ENCODE assay signal across 1 cellular context in genomic region chr19:49876422-49877019, GRCh38.
TF ChIP-seq lines count a peak whose summit lies in the region.

No MANE protein-coding gene starts in this region.

TF ChIP-seq in HepG2, 621 proteins besides CTCF, POLR2A, EP300 and RAD21 (continued from another document and continues in another):
- TF ChIP-seq REXO4 (CRISPR knock-in tag; IDR thresholded peaks at IDR 0.05; ENCODE audit: borderline replicate concordance) (no peak), MED8 (CRISPR knock-in tag; IDR thresholded peaks at IDR 0.05; ENCODE audit: insufficient replicate concordance) (no peak), NR2F6 (IDR thresholded peaks at IDR 0.05) (no peak), NR2F6 (CRISPR knock-in tag; IDR thresholded peaks at IDR 0.05) (peak; percentile 27; the same call in 1 of the 2 replicates), ZFAT (CRISPR knock-in tag; conservative IDR thresholded peaks at IDR 0.05) (no peak), ZNF776 (CRISPR knock-in tag; IDR thresholded peaks at IDR 0.05) (peak; percentile 50; the same call in 1 of the 2 replicates), RARA (CRISPR knock-in tag; IDR thresholded peaks at IDR 0.05) (peak; percentile 23; the same call in 1 of the 2 replicates), ZNF768 (CRISPR knock-in tag; IDR thresholded peaks at IDR 0.05) (no peak; the same call in 1 of the 2 replicates), ZNF441 (CRISPR knock-in tag; IDR thresholded peaks at IDR 0.05; ENCODE audit: borderline replicate concordance) (no peak; the same call in 1 of the 2 replicates), ZNF879 (CRISPR knock-in tag; IDR thresholded peaks at IDR 0.05) (no peak), HMGXB3 (CRISPR knock-in tag; IDR thresholded peaks at IDR 0.05; ENCODE audit: borderline replicate concordance) (no peak), DZIP1 (CRISPR knock-in tag; IDR thresholded peaks at IDR 0.05) (no peak), POLR2G (IDR thresholded peaks at IDR 0.05; ENCODE audit: low read depth, low read length) (0 out of 2 replicates have a peak, but pooled peaks have one; percentile 2), WIZ (CRISPR knock-in tag; IDR thresholded peaks at IDR 0.05) (no peak), ZZZ3 (CRISPR knock-in tag; IDR thresholded peaks at IDR 0.05; ENCODE audit: borderline replicate concordance) (0 out of 2 replicates have a peak, but pooled peaks have one; percentile 40), NRL (CRISPR knock-in tag; IDR thresholded peaks at IDR 0.05; ENCODE audit: borderline replicate concordance) (0 out of 2 replicates have a peak, but pooled peaks have one; percentile 43), KDM4B (CRISPR knock-in tag; IDR thresholded peaks at IDR 0.05) (no peak; the same call in 1 of the 2 replicates), TAF15 (IDR thresholded peaks at IDR 0.05; ENCODE audit: low read depth, low read length, poor library complexity, severe bottlenecking) (peak; percentile 66), PHF8 (CRISPR knock-in tag; IDR thresholded peaks at IDR 0.05) (0 out of 2 replicates have a peak, but pooled peaks have one; percentile 1), KLF11 (CRISPR knock-in tag; IDR thresholded peaks at IDR 0.05) (peak; percentile 56; the same call in 1 of the 2 replicates), FOXK1 (CRISPR knock-in tag; IDR thresholded peaks at IDR 0.05; ENCODE audit: borderline replicate concordance, low read depth) (peak; percentile 67), TBX3 (IDR thresholded peaks at IDR 0.05; ENCODE audit: borderline replicate concordance) (no peak), ZNF609 (CRISPR knock-in tag; IDR thresholded peaks at IDR 0.05; ENCODE audit: borderline replicate concordance) (peak; percentile 51; the same call in 1 of the 2 replicates), HHEX (CRISPR knock-in tag; IDR thresholded peaks at IDR 0.05) (no peak), ZNF605 (CRISPR knock-in tag; IDR thresholded peaks at IDR 0.05) (no peak; the same call in 1 of the 2 replicates), ZNF746 (CRISPR knock-in tag; IDR thresholded peaks at IDR 0.05) (0 out of 2 replicates have a peak, but pooled peaks have one; percentile 11), ZFP82 (CRISPR knock-in tag; IDR thresholded peaks at IDR 0.05; ENCODE audit: borderline replicate concordance) (peak; percentile 17; the same call in 1 of the 2 replicates), STAG1 (CRISPR knock-in tag; IDR thresholded peaks at IDR 0.05) (no peak), PATZ1 (CRISPR knock-in tag; IDR thresholded peaks at IDR 0.05) (no peak; the same call in 1 of the 2 replicates), NR1H2 (CRISPR knock-in tag; IDR thresholded peaks at IDR 0.05; ENCODE audit: borderline replicate concordance, low read depth) (0 out of 2 replicates have a peak, but pooled peaks have one; percentile 16), ZNF414 (CRISPR knock-in tag; IDR thresholded peaks at IDR 0.05) (peak; percentile 90; the same call in 1 of the 2 replicates), ZNF570 (CRISPR knock-in tag; IDR thresholded peaks at IDR 0.05; ENCODE audit: borderline replicate concordance) (no peak), IRX3 (CRISPR knock-in tag; IDR thresholded peaks at IDR 0.05; ENCODE audit: borderline replicate concordance, low read depth) (no peak), ZBTB2 (CRISPR knock-in tag; IDR thresholded peaks at IDR 0.05; ENCODE audit: low read depth) (no peak), MAFK (conservative IDR thresholded peaks at IDR 0.05 in 1 of 2, IDR thresholded peaks at IDR 0.05 in 1 of 2; ENCODE audit: low read length in 2 of 2) (no peak), ZNF251 (CRISPR knock-in tag; IDR thresholded peaks at IDR 0.05) (no peak), MAX (IDR thresholded peaks at IDR 0.05) (peak; percentile 56; the same call in 1 of the 2 replicates), SUZ12 (IDR thresholded peaks at IDR 0.05; ENCODE audit: low read depth, low read length) (no peak), ZBTB8A (CRISPR knock-in tag; IDR thresholded peaks at IDR 0.05; ENCODE audit: borderline replicate concordance, low read depth) (peak; percentile 94; the same call in 1 of the 2 replicates), RFX1 (IDR thresholded peaks at IDR 0.05) (no peak), CREB3 (CRISPR knock-in tag; IDR thresholded peaks at IDR 0.05) (no peak), ARNTL (CRISPR knock-in tag; IDR thresholded peaks at IDR 0.05) (peak; percentile 47), RAD51 (IDR thresholded peaks at IDR 0.05; ENCODE audit: borderline replicate concordance) (no peak; the same call in 1 of the 2 replicates), FUBP1 (CRISPR knock-in tag; IDR thresholded peaks at IDR 0.05; ENCODE audit: borderline replicate concordance) (no peak)
